Comparison of ENCODE assay signal across 26 cellular contexts in the genomic region with DNA sequence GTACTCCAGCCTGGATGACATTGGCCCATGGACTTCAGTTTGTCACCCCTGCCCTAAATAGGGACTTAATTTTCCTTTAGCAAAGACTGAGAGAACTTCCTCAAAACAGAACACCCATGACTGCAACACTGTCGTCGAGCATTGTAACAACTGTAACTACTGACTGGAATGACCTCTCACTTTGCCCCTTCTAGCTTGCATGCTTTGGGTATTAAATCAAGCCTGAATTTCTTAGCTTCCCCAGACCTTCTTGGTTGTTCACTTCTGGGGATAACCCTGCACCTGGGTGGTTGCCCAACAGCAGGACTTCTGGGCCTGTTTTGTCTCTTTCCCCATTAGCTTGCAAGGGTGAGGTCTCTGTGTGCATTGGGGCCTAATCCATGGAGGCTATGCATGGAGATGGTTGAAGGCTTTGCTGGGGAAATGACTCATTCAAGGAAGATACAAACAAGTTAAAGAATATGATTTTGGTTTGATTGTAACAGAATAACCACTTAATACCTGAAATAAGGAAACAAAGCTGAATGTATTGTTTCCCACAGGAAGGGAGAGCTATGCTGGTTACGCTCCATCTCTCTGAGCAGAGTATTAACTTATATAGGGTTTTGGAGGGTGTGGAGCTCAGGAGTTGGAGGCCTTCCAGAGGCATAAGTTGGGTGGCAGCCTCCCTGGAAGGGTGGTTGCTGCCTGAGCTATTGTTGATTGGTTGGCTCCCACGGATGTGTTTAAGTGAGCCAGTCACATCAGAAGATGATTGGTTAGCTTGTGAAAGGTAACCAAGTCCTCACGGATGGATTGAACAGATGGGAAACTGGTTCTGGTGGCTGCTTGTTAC.
"Had no signal": no experiment of that assay in that cellular context is flagged by ENCODE, and none has a peak within 500 bp of the region (broad histone marks: within the 10 kb centered on the region; RNA-seq: fewer than 3 reads in every experiment).

No MANE protein-coding gene starts in this region.

- H3K9me3 Mint-ChIP-seq: activated T-cell treated with anti-CD3 and anti-CD28 coated beads, Interleukin-2, amount 50 U/mL, for 4 hours; natural killer cell treated with Interleukin-12 subunit alpha and Interleukin-12 subunit beta and Interleukin-15 and Interleukin-18, amount 100 ng/mL, for 72 hours had no signal

- ATAC-seq: activated CD4-positive, CD25-positive, alpha-beta regulatory T cell treated with anti-CD3 and anti-CD28 coated beads, Interleukin-2, amount 50 U/mL, for 24 hours; activated T-cell treated with anti-CD3 and anti-CD28 coated beads, Interleukin-2, amount 50 U/mL, for 4 hours; gastroesophageal sphincter; natural killer cell treated with Interleukin-12 subunit alpha and Interleukin-12 subunit beta and Interleukin-15 and Interleukin-18, amount 100 ng/mL, for 72 hours; stimulated activated naive CD8-positive, alpha-beta T cell treated with anti-CD3 and anti-CD28 coated beads, Interleukin-15, Interleukin-2, amounts not matched to agents 100 U/mL and 50 U/mL, for 24 hours had no signal

- H3K27me3 Mint-ChIP-seq: activated naive CD8-positive, alpha-beta T cell had no signal

- H3K27ac Mint-ChIP-seq: activated CD4-positive, alpha-beta T cell treated with anti-CD3 and anti-CD28 coated beads, Interleukin-2, amount 10 ng/mL, durations not matched to agents 24 days and 14 days; activated naive CD8-positive, alpha-beta T cell; activated T-helper 2 cell treated with anti-CD3 and anti-CD28 coated beads, Interferon-gamma antibody, Interleukin-2, Interleukin-4, amounts not matched to agents 10 μg/mL and 5 μg/mL and 100 μg/mL, durations not matched to agents 14 hours and 24 hours and 36 hours; natural killer cell treated with Interleukin-12 subunit alpha and Interleukin-12 subunit beta and Interleukin-15 and Interleukin-18, amount 100 ng/mL, for 72 hours had no signal

- H3K4me3 ChIP-seq: adrenal gland, ascending aorta, esophagus muscularis mucosa, gastroesophageal sphincter, prostate gland, right atrium auricular region, spleen, thyroid gland had no signal

- H3K4me3 Mint-ChIP-seq: activated CD4-positive, alpha-beta T cell treated with anti-CD3 and anti-CD28 coated beads, Interleukin-2, amount 10 ng/mL, durations not matched to agents 24 days and 14 days; activated naive CD8-positive, alpha-beta T cell; activated T-cell treated with anti-CD3 and anti-CD28 coated beads, Interleukin-2, amount 50 U/mL, for 4 hours; natural killer cell treated with Interleukin-12 subunit alpha and Interleukin-12 subunit beta and Interleukin-15 and Interleukin-18, amount 100 ng/mL, for 72 hours had no signal

- DNase-seq: activated CD4-positive, alpha-beta T cell treated with anti-CD3 and anti-CD28 coated beads, Interleukin-2, amount 10 ng/mL, durations not matched to agents 24 days and 14 days; activated CD8-positive, alpha-beta memory T cell treated with anti-CD3 and anti-CD28 coated beads, Interleukin-2, amount 50 U/mL, for 4 hours; activated naive CD4-positive, alpha-beta T cell; activated T-cell treated with anti-CD3 and anti-CD28 coated beads, Interleukin-2, amount 50 U/mL, for 4 hours; adrenal gland; central memory CD4-positive, alpha-beta T cell; effector memory CD4-positive, alpha-beta T cell; head of caudate nucleus; hypothalamus; midbrain; spleen; stimulated activated CD4-positive, alpha-beta T cell treated with anti-CD3 and anti-CD28 coated beads, Interleukin-4, amount 100 ng/mL, for 1 hour; stimulated activated naive CD8-positive, alpha-beta T cell treated with anti-CD3 and anti-CD28 coated beads, Interleukin-15, Interleukin-2, amounts not matched to agents 100 U/mL and 50 U/mL, for 24 hours; substantia nigra; thyroid gland had no signal

- H3K36me3 Mint-ChIP-seq: natural killer cell treated with Interleukin-12 subunit alpha and Interleukin-12 subunit beta and Interleukin-15 and Interleukin-18, amount 100 ng/mL, for 72 hours had no signal

- H3K4me1 Mint-ChIP-seq: activated CD4-positive, alpha-beta T cell treated with anti-CD3 and anti-CD28 coated beads, Interleukin-2, amount 10 ng/mL, durations not matched to agents 24 days and 14 days had no signal

- FAIRE-seq: islet of Langerhans, urothelium cell line had no signal
